1 cellular context compared by ENCODE assay signal in genomic region chr20:58227391-58228102, GRCh38.
TF ChIP-seq lines count a peak whose summit lies in the region.

No MANE protein-coding gene starts in this region.

TF ChIP-seq in IMR-90, 13 proteins besides CTCF, POLR2A, EP300 and RAD21 (continued from another document):
- TF ChIP-seq ELK1 (IDR thresholded peaks at IDR 0.05; ENCODE audit: borderline replicate concordance, low read depth, low read length) (no peak), FOS (IDR thresholded peaks at IDR 0.05; ENCODE audit: low read depth, low read length) (no peak), BHLHE40 (IDR thresholded peaks at IDR 0.05; ENCODE audit: low read depth, low read length) (no peak)
